ENCODE assay signal across 25 cellular contexts in genomic region chr9:94909965-94910730, GRCh38.
DNase-seq lines count a peak whose midpoint lies in the region; ATAC-seq and TF ChIP-seq lines count a peak whose summit lies in the region.
"Had no signal": no experiment of that assay in that cellular context is flagged by ENCODE, and none has a peak within 500 bp of the region (broad histone marks: within the 10 kb centered on the region; RNA-seq: fewer than 3 reads in every experiment).

No MANE protein-coding gene starts in this region.

- H3K27me3 ChIP-seq in dorsolateral prefrontal cortex, result no peaks in the 10 kb centered on the region
- no peaks in the 10 kb centered on the region for H3K27me3 ChIP-seq in mesendoderm (ENCODE audit: insufficient read depth, low read length, poor library complexity)
- no peaks in the 10 kb centered on the region for H3K27me3 ChIP-seq in thoracic aorta (replicated peaks; ENCODE audit: insufficient read depth)
- H3K27me3 ChIP-seq: brain microvascular endothelial cell, ovary had no signal

- WGBS in mesendoderm (ENCODE audit: extremely low coverage, insufficient coverage, low lambda C conversion rate), result no CpG with 5 or more reads among the region's 20 CpGs

- H2AFZ ChIP-seq in OCI-LY7 (ENCODE audit: low read length), result no peak overlapping the region
- H2AFZ ChIP-seq: PC-9 had no signal

- POLR2A ChIA-PET in OCI-LY7 (lab: Charles Lee), result interaction anchor here (0.6 kb wide), 1 partner anchor 11 kb away, joined by 3 read pairs; no protein-coding TSS in a partner anchor

- H3K79me1 ChIP-seq in mesendoderm (ENCODE audit: low read length), result no peaks in the 10 kb centered on the region

- H3K18ac ChIP-seq in mesendoderm (ENCODE audit: low read length), result no peak overlapping the region

- H3K4me3 Mint-ChIP-seq in activated T-helper 17 cell treated with anti-CD3 and anti-CD28 coated beads, Interleukin-2, amount 50 U/mL, for 72 hours, result no peak overlapping the region
- H3K4me3 Mint-ChIP-seq: activated naive CD8-positive, alpha-beta T cell treated with anti-CD3 and anti-CD28 coated beads, Interleukin-2, amount 10 ng/mL, durations not matched to agents 7 days and 5 days; CD4-positive, alpha-beta T cell; naive thymus-derived CD4-positive, alpha-beta T cell; stimulated activated naive B cell treated with anti-CD40 and anti-IgM and Interleukin-4, amounts not matched to agents 10 μg/mL and 1 μg/mL and 100 μg/mL, for 72 hours had no signal

- H3K4me3 ChIP-seq in dorsolateral prefrontal cortex (no peak overlapping the region), mesendoderm (ENCODE audit: low read length) (no peak overlapping the region), thoracic aorta (no peak overlapping the region), OCI-LY7 (ENCODE audit: low read depth, low read length, poor library complexity, severe bottlenecking) (no peak overlapping the region)
- H3K4me3 ChIP-seq: ovary, PC-9 had no signal

- no peaks in the 10 kb centered on the region for H3K27me3 Mint-ChIP-seq in activated T-helper 17 cell treated with anti-CD3 and anti-CD28 coated beads, Interleukin-2, amount 50 U/mL, for 72 hours
- H3K27me3 Mint-ChIP-seq: activated naive CD8-positive, alpha-beta T cell treated with anti-CD3 and anti-CD28 coated beads, Interleukin-2, amount 10 ng/mL, durations not matched to agents 7 days and 5 days; CD4-positive, alpha-beta T cell; naive thymus-derived CD4-positive, alpha-beta T cell; stimulated activated naive B cell treated with anti-CD40 and anti-IgM and Interleukin-4, amounts not matched to agents 10 μg/mL and 1 μg/mL and 100 μg/mL, for 72 hours had no signal

- intact Hi-C loops in dorsolateral prefrontal cortex (cut with DNase I), result loop anchor here in 1 of 2 donors (5.0 kb wide), 5 partner anchors 37 to 217 kb away; no protein-coding TSS in a partner anchor
- intact Hi-C loops in OCI-LY7 (cut with micrococcal nuclease; ENCODE audit: unreplicated experiment), result no loop called here

- H3K9me3 Mint-ChIP-seq in activated T-helper 17 cell treated with anti-CD3 and anti-CD28 coated beads, Interleukin-2, amount 50 U/mL, for 72 hours, result no peaks in the 10 kb centered on the region
- H3K9me3 Mint-ChIP-seq: activated naive CD8-positive, alpha-beta T cell treated with anti-CD3 and anti-CD28 coated beads, Interleukin-2, amount 10 ng/mL, durations not matched to agents 7 days and 5 days; CD4-positive, alpha-beta T cell; naive thymus-derived CD4-positive, alpha-beta T cell; stimulated activated naive B cell treated with anti-CD40 and anti-IgM and Interleukin-4, amounts not matched to agents 10 μg/mL and 1 μg/mL and 100 μg/mL, for 72 hours had no signal

- CTCF ChIA-PET in OCI-LY7 (lab: Charles Lee; ENCODE audit: unreplicated experiment), result no interaction called here

- no peaks in the 10 kb centered on the region for H3K9me2 ChIP-seq in OCI-LY7 (ENCODE audit: insufficient read depth, low read length)

- no peak overlapping the region for H2BK15ac ChIP-seq in mesendoderm (replicated peaks; ENCODE audit: low read depth)

- ATAC-seq in activated T-helper 17 cell treated with anti-CD3 and anti-CD28 coated beads, Interleukin-2, amount 50 U/mL, for 72 hours (replicated peaks), result no peak
- ATAC-seq in thoracic aorta (ENCODE audit: insufficient number of reproducible peaks, low FRiP score, low read depth) (no peak), HG03565 (IDR thresholded peaks at IDR 0.05; ENCODE audit: unreplicated experiment) (no peak), GM19467 (IDR thresholded peaks at IDR 0.05; ENCODE audit: unreplicated experiment) (no peak)
- ATAC-seq: naive thymus-derived CD4-positive, alpha-beta T cell; stimulated activated naive B cell treated with anti-CD40 and anti-IgM and Interleukin-4, amounts not matched to agents 10 μg/mL and 1 μg/mL and 100 μg/mL, for 72 hours had no signal

- H3K56ac ChIP-seq in mesendoderm (ENCODE audit: low read length), result peak overlapping the region; percentile 34

- no peaks in the 10 kb centered on the region for H4K20me1 ChIP-seq in OCI-LY7 (ENCODE audit: insufficient read depth, low read length)

- no peaks in the 10 kb centered on the region for H3K36me3 ChIP-seq in mesendoderm (ENCODE audit: control insufficient read depth, insufficient read depth, low read length)
- H3K36me3 ChIP-seq in thoracic aorta, result no peaks in the 10 kb centered on the region
- H3K36me3 ChIP-seq in OCI-LY7 (ENCODE audit: insufficient read depth, low read length), result no peaks in the 10 kb centered on the region
- H3K36me3 ChIP-seq: brain microvascular endothelial cell, ovary had no signal

- H3K9me3 ChIP-seq in thoracic aorta, result no peaks in the 10 kb centered on the region
- H3K9me3 ChIP-seq in OCI-LY7 (ENCODE audit: low read length), result no peaks in the 10 kb centered on the region
- H3K9me3 ChIP-seq: ovary had no signal

- H3K23ac ChIP-seq in mesendoderm (ENCODE audit: low read length), result no peak overlapping the region

- H3K79me2 ChIP-seq in mesendoderm (ENCODE audit: control insufficient read depth, insufficient read depth, low read length) (no peaks in the 10 kb centered on the region), OCI-LY7 (ENCODE audit: insufficient read depth, low read depth, low read length) (no peaks in the 10 kb centered on the region)

- H4K5ac ChIP-seq in mesendoderm (ENCODE audit: low read length), result no peak overlapping the region

- no peak overlapping the region for H3K4me2 ChIP-seq in mesendoderm (ENCODE audit: low read length)
- H3K4me2 ChIP-seq in OCI-LY7 (ENCODE audit: low read length), result no peak overlapping the region
- H3K4me2 ChIP-seq: PC-9 had no signal

- no peak overlapping the region for H3K9ac ChIP-seq in mesendoderm (ENCODE audit: low read length)

- H3K4me1 Mint-ChIP-seq in activated T-helper 17 cell treated with anti-CD3 and anti-CD28 coated beads, Interleukin-2, amount 50 U/mL, for 72 hours, result peaks cover 5% of the 10 kb centered on the region
- H3K4me1 Mint-ChIP-seq: activated naive CD8-positive, alpha-beta T cell treated with anti-CD3 and anti-CD28 coated beads, Interleukin-2, amount 10 ng/mL, durations not matched to agents 7 days and 5 days; stimulated activated naive B cell treated with anti-CD40 and anti-IgM and Interleukin-4, amounts not matched to agents 10 μg/mL and 1 μg/mL and 100 μg/mL, for 72 hours had no signal

- TF ChIP-seq CTCF in dorsolateral prefrontal cortex (IDR thresholded peaks at IDR 0.05 in 54 of 56, conservative IDR thresholded peaks at IDR 0.05 in 2 of 56; ENCODE audit: low read depth in 1 of 56, partially characterized antibody in 56 of 56) (no peak), thoracic aorta (IDR thresholded peaks at IDR 0.05) (no peak), OCI-LY7 (conservative IDR thresholded peaks at IDR 0.05; ENCODE audit: low read length) (no peak)

- H3K27ac ChIP-seq in dorsolateral prefrontal cortex (peak overlapping the region in 57 of 59 donors; percentile 62 to 100 (median 94)), mesendoderm (ENCODE audit: low read depth, low read length) (no peak overlapping the region), thoracic aorta (peak overlapping the region; percentile 91), OCI-LY7 (ENCODE audit: low read depth, low read length, poor library complexity, severe bottlenecking) (no peak overlapping the region)
- H3K27ac ChIP-seq: brain microvascular endothelial cell, ovary, PC-9 had no signal

- peak overlapping the region; percentile 32 for H2AK5ac ChIP-seq in mesendoderm (ENCODE audit: low read length)

- BruUV-seq in OCI-LY7 (replicated peaks; lab: Mats Ljungman, UMichigan), result no TSS peak

- H3K4ac ChIP-seq in mesendoderm (ENCODE audit: low read depth, low read length), result no peak overlapping the region

- DNase-seq in dorsolateral prefrontal cortex (no peak), mesendoderm (no peak), thoracic aorta (ENCODE audit: low spot score) (no peak), NCI-H146 (lab: John Stamatoyannopoulos, UW) (no peak), OCI-LY7 (ENCODE audit: low spot score) (no peak)
- DNase-seq: activated CD4-positive, alpha-beta T cell treated with anti-CD3 and anti-CD28 coated beads, Interleukin-2, amount 50 U/mL, for 4 hours; activated CD4-positive, CD25-positive, alpha-beta regulatory T cell; activated naive CD8-positive, alpha-beta T cell treated with anti-CD3 and anti-CD28 coated beads, Interleukin-2, amount 10 ng/mL, durations not matched to agents 7 days and 5 days; brain microvascular endothelial cell; CD4-positive, alpha-beta T cell; KBM-7; kidney; MM.1S; NCI-H1436; NCI-H2107; ovary; retina; SIG-M5; stimulated activated naive B cell treated with anti-CD40 and anti-IgM and Interleukin-4, amounts not matched to agents 10 μg/mL and 1 μg/mL and 100 μg/mL, for 72 hours; SW 1271 had no signal

- H3K27ac Mint-ChIP-seq in activated T-helper 17 cell treated with anti-CD3 and anti-CD28 coated beads, Interleukin-2, amount 50 U/mL, for 72 hours, result peak overlapping the region; percentile 20
- H3K27ac Mint-ChIP-seq: activated naive CD8-positive, alpha-beta T cell treated with anti-CD3 and anti-CD28 coated beads, Interleukin-2, amount 10 ng/mL, durations not matched to agents 7 days and 5 days; CD4-positive, alpha-beta T cell; stimulated activated naive B cell treated with anti-CD40 and anti-IgM and Interleukin-4, amounts not matched to agents 10 μg/mL and 1 μg/mL and 100 μg/mL, for 72 hours had no signal

- H2BK120ac ChIP-seq in mesendoderm (ENCODE audit: low read depth, low read length), result no peak overlapping the region

- peak overlapping the region; percentile 22 for H2BK5ac ChIP-seq in mesendoderm (ENCODE audit: low read length)

- no peak overlapping the region for H4K8ac ChIP-seq in mesendoderm (ENCODE audit: low read depth, low read length)

- no peaks in the 10 kb centered on the region for H3K36me3 Mint-ChIP-seq in activated T-helper 17 cell treated with anti-CD3 and anti-CD28 coated beads, Interleukin-2, amount 50 U/mL, for 72 hours (ENCODE audit: low read depth)
- H3K36me3 Mint-ChIP-seq: activated naive CD8-positive, alpha-beta T cell treated with anti-CD3 and anti-CD28 coated beads, Interleukin-2, amount 10 ng/mL, durations not matched to agents 7 days and 5 days had no signal

- peaks cover 44% of the 10 kb centered on the region for H3K4me1 ChIP-seq in mesendoderm (ENCODE audit: control insufficient read depth, low read depth, low read length)
- peaks cover 19 to 69% of the 10 kb centered on the region in 2 donors for H3K4me1 ChIP-seq in thoracic aorta (ENCODE audit: control insufficient read depth in 1 of 2, low read depth in 2 of 2)
- no peaks in the 10 kb centered on the region for H3K4me1 ChIP-seq in OCI-LY7 (ENCODE audit: insufficient read depth, low read length, poor library complexity, severe bottlenecking)

Comparison
In these comparisons a context has a peak if more than half of its experiments do, and no peak if none do; other contexts are left out.
1. H3K27ac ChIP-seq: peak in dorsolateral prefrontal cortex (57 of 59) and thoracic aorta (2 of 2); none in mesendoderm (single experiment) and OCI-LY7 (single experiment).